In the genomic region with DNA sequence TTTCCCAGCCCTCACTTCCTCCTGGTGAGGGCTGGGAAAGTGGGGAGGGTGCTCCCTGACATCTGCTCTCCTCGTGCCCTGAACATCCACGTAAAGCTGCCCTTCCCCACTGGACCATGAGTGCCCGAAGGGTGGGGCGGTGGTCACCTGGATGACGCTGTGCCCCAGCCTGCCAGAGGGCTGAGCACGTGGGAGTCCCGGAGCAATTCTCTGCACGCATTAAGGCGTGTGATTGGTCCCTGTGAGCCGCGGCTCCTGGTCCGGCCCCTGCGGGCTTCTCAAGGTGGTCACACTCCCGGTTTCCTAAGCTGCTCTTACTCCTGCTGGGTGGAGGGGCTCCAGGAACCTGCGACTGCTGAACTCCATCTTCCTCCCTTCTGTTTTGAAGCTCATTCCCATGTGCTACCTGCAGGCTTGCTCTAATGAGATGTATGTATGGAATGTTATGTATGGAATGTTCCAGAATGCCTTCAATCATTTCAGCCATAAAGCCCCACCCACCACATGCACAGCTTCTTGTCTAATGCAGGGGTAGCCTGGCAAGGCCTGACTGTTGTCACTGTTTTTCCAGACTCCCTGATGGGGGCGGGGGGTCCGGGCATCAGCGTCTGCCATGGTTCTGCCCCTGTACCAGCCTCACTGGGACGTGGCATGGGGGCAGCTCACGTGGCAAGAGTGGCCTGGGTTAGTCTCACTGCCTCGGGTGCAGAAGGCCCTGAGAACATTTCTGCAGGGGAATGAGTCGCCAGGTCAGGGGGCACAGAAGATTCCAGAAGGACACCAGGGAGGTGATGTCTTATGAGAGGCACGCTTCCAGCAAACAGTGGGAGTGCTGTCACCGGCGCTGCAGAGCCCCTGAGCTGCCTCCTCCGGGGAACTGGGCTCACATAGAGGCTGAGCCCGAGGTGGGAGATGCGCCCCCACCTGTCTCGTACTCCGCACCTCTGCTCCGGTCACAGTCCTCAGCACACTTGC, we compare ENCODE assay signal across 1 cellular context.
TF ChIP-seq lines count a peak whose summit lies in the region.

No MANE protein-coding gene starts in this region.

TF ChIP-seq in WTC11, 78 proteins besides CTCF, POLR2A, EP300 and RAD21 (continued from another document):
- TF ChIP-seq GRHL2 (CRISPR knock-in tag; IDR thresholded peaks at IDR 0.05; ENCODE audit: insufficient replicate concordance, severe bottlenecking) (no peak), NFE2L1 (CRISPR knock-in tag; IDR thresholded peaks at IDR 0.05) (no peak), JUN (CRISPR knock-in tag; IDR thresholded peaks at IDR 0.05) (no peak), USF1 (CRISPR knock-in tag; IDR thresholded peaks at IDR 0.05) (no peak), E2F1 (CRISPR knock-in tag; IDR thresholded peaks at IDR 0.05) (no peak), MXD4 (CRISPR knock-in tag; IDR thresholded peaks at IDR 0.05; ENCODE audit: borderline replicate concordance) (no peak), FOXK1 (CRISPR knock-in tag; IDR thresholded peaks at IDR 0.05) (no peak), NR2C2 (CRISPR knock-in tag; IDR thresholded peaks at IDR 0.05) (no peak), RORB (CRISPR knock-in tag; IDR thresholded peaks at IDR 0.05) (no peak), ZNF671 (CRISPR knock-in tag; IDR thresholded peaks at IDR 0.05) (no peak), ETV6 (CRISPR knock-in tag; IDR thresholded peaks at IDR 0.05) (no peak), ZNF532 (CRISPR knock-in tag; IDR thresholded peaks at IDR 0.05; ENCODE audit: borderline replicate concordance) (no peak), ZSCAN18 (CRISPR knock-in tag; IDR thresholded peaks at IDR 0.05) (no peak), NFYB (CRISPR knock-in tag; conservative IDR thresholded peaks at IDR 0.05; ENCODE audit: low read depth) (no peak), CREM (CRISPR knock-in tag; IDR thresholded peaks at IDR 0.05) (no peak), E2F4 (CRISPR knock-in tag; IDR thresholded peaks at IDR 0.05; ENCODE audit: borderline replicate concordance, low read depth) (no peak)
- TF ChIP-seq, protein P1, sequence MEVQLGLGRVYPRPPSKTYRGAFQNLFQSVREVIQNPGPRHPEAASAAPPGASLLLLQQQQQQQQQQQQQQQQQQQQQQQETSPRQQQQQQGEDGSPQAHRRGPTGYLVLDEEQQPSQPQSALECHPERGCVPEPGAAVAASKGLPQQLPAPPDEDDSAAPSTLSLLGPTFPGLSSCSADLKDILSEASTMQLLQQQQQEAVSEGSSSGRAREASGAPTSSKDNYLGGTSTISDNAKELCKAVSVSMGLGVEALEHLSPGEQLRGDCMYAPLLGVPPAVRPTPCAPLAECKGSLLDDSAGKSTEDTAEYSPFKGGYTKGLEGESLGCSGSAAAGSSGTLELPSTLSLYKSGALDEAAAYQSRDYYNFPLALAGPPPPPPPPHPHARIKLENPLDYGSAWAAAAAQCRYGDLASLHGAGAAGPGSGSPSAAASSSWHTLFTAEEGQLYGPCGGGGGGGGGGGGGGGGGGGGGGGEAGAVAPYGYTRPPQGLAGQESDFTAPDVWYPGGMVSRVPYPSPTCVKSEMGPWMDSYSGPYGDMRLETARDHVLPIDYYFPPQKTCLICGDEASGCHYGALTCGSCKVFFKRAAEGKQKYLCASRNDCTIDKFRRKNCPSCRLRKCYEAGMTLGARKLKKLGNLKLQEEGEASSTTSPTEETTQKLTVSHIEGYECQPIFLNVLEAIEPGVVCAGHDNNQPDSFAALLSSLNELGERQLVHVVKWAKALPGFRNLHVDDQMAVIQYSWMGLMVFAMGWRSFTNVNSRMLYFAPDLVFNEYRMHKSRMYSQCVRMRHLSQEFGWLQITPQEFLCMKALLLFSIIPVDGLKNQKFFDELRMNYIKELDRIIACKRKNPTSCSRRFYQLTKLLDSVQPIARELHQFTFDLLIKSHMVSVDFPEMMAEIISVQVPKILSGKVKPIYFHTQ (CRISPR knock-in tag; IDR thresholded peaks at IDR 0.05): no peak
- TF ChIP-seq, protein P2, sequence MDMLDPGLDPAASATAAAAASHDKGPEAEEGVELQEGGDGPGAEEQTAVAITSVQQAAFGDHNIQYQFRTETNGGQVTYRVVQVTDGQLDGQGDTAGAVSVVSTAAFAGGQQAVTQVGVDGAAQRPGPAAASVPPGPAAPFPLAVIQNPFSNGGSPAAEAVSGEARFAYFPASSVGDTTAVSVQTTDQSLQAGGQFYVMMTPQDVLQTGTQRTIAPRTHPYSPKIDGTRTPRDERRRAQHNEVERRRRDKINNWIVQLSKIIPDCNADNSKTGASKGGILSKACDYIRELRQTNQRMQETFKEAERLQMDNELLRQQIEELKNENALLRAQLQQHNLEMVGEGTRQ (CRISPR knock-in tag; IDR thresholded peaks at IDR 0.05): no peak
